24 cellular contexts compared by ENCODE assay signal in the genomic region with DNA sequence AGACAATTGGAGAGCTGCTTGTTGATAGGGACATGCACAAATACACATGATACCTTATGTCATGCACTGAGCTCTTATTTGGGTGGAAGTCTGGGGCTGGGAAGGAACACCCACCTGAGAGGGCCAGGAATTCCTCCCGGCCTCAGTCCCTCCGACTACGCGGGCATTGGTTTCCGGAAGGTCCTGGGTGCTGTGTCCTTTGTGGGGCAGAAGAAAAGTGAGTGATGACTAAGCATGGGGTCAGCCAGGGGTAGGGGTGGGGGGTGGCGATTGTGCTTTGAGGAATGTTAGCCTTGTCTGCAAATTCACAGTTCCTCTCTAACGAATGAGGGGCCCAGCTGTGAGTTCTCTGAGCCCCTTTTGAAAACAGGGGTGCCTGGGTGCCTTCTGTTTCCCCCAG. TPM values are rescaled to one million over a fixed set of nuclear protein-coding genes. Genes with fewer than 3 reads are reported as not detected.
A peak's percentile ranks its signal among the peaks of the same experiment; 100 is the strongest.
DNase-seq lines count a peak whose midpoint lies in the region; ATAC-seq and TF ChIP-seq lines count a peak whose summit lies in the region.
"Had no signal": no experiment of that assay in that cellular context is flagged by ENCODE, and none has a peak within 500 bp of the region (broad histone marks: within the 10 kb centered on the region; RNA-seq: fewer than 3 reads in every experiment).

No MANE protein-coding gene starts in this region.

- no peak overlapping the region for H3K9ac ChIP-seq in trophoblast cell (ENCODE audit: low read length)

- H3K79me1 ChIP-seq in trophoblast cell (ENCODE audit: low read length), result peaks cover 14% of the 10 kb centered on the region

- no peak overlapping the region for H4K12ac ChIP-seq in trophoblast cell (ENCODE audit: low read depth, low read length)

- no peak overlapping the region for H3K4me2 ChIP-seq in trophoblast cell (ENCODE audit: low read length)
- H3K4me2 ChIP-seq: PC-9 had no signal

- no peak overlapping the region for H4K8ac ChIP-seq in trophoblast cell (ENCODE audit: low read depth, low read length)

- H3K4me3 ChIP-seq in SJSA1, result no peak overlapping the region
- no peak overlapping the region for H3K4me3 ChIP-seq in fibroblast of mammary gland (ENCODE audit: control insufficient read depth, low read depth, low read length)
- H3K4me3 ChIP-seq in trophoblast cell (ENCODE audit: low read depth, low read length), result no peak overlapping the region
- H3K4me3 ChIP-seq: PC-9, prostate gland, upper lobe of left lung had no signal

- no peak for TF ChIP-seq CTCF in fibroblast of mammary gland (conservative IDR thresholded peaks at IDR 0.05; ENCODE audit: control insufficient read depth, insufficient read depth, low read depth, low read length)

- no peaks in the 10 kb centered on the region for H3K27me3 ChIP-seq in SJSA1 (replicated peaks)
- no peaks in the 10 kb centered on the region for H3K27me3 ChIP-seq in trophoblast cell (ENCODE audit: insufficient read depth, low read length)
- H3K27me3 ChIP-seq: upper lobe of left lung had no signal

- H3K23ac ChIP-seq in trophoblast cell (ENCODE audit: low read length), result no peak overlapping the region

- H2BK12ac ChIP-seq in trophoblast cell (ENCODE audit: low read length), result no peak overlapping the region

- H3K14ac ChIP-seq in trophoblast cell (ENCODE audit: low read length), result no peak overlapping the region

- H3K27ac ChIP-seq in SJSA1 (peak overlapping the region; percentile 79), trophoblast cell (ENCODE audit: low read depth, low read length) (no peak overlapping the region)
- H3K27ac ChIP-seq: PC-9, prostate gland, upper lobe of left lung had no signal

- H3K9me3 ChIP-seq in SJSA1 (replicated peaks) (no peaks in the 10 kb centered on the region), trophoblast cell (ENCODE audit: insufficient read depth, low read depth, low read length) (peaks cover 2% of the 10 kb centered on the region)
- H3K9me3 ChIP-seq: prostate gland, upper lobe of left lung had no signal

- no peak overlapping the region for H3K18ac ChIP-seq in trophoblast cell (ENCODE audit: low read length)

- no peak overlapping the region for H2AK5ac ChIP-seq in trophoblast cell (ENCODE audit: low read length)

- peak overlapping the region; percentile 22 for H4K91ac ChIP-seq in trophoblast cell (ENCODE audit: low read depth, low read length)

- H3K36me3 ChIP-seq in SJSA1 (no peaks in the 10 kb centered on the region), trophoblast cell (ENCODE audit: control insufficient read depth in 1 of 2, insufficient read depth in 2 of 2, low read length in 2 of 2) (no peaks in the 10 kb centered on the region)
- H3K36me3 ChIP-seq: prostate gland, upper lobe of left lung had no signal

- peaks cover 2% of the 10 kb centered on the region for H3K79me2 ChIP-seq in trophoblast cell (ENCODE audit: control insufficient read depth, insufficient read depth, low read length, poor library complexity)

- H3K4ac ChIP-seq in trophoblast cell (ENCODE audit: low read depth, low read length), result no peak overlapping the region

- H3K4me1 ChIP-seq in SJSA1 (replicated peaks), result peaks cover 53% of the 10 kb centered on the region
- H3K4me1 ChIP-seq in trophoblast cell (ENCODE audit: control insufficient read depth in 1 of 2, insufficient read depth in 2 of 2, low read length in 2 of 2), result peaks cover 11 to 19% of the 10 kb centered on the region in 2 experiments
- H3K4me1 ChIP-seq: prostate gland had no signal

- WGBS in trophoblast cell (ENCODE audit: extremely low coverage, insufficient coverage, insufficient read length), result no CpG with 5 or more reads among the region's 7 CpGs

- no peak overlapping the region for H2BK5ac ChIP-seq in trophoblast cell (ENCODE audit: low read depth, low read length, poor library complexity)

- H2AFZ ChIP-seq in trophoblast cell (ENCODE audit: insufficient read depth, low read length, poor library complexity), result no peak overlapping the region
- H2AFZ ChIP-seq: PC-9 had no signal

- ATAC-seq in GM18520 (IDR thresholded peaks at IDR 0.05; ENCODE audit: unreplicated experiment) (no peak), GM19452 (IDR thresholded peaks at IDR 0.05; ENCODE audit: unreplicated experiment) (no peak)
- no peak for ATAC-seq in stimulated activated naive CD8-positive, alpha-beta T cell treated with anti-CD3 and anti-CD28 coated beads, Interleukin-15, Interleukin-2, amounts not matched to agents 100 U/mL and 50 U/mL, for 24 hours
- ATAC-seq: esophagus mucosa, HCT116, left ventricle myocardium superior had no signal

- DNase-seq in GM03348 (ENCODE audit: low spot score), result peak; percentile 41
- peak; percentile 71 to 86 for DNase-seq in SJSA1 (ENCODE audit: low read depth in 1 of 2, low spot score in 2 of 2)
- DNase-seq in fibroblast of mammary gland (ENCODE audit: low read depth), result peak; percentile 14
- DNase-seq in trophoblast cell, result no peak
- no peak for DNase-seq in stimulated activated naive CD8-positive, alpha-beta T cell treated with anti-CD3 and anti-CD28 coated beads, Interleukin-15, Interleukin-2, amounts not matched to agents 100 U/mL and 50 U/mL, for 24 hours
- no peak for DNase-seq in NCI-H1694 treated with DMSO at 0.1 percent for 48 hours (lab: John Stamatoyannopoulos, UW)
- DNase-seq: activated B cell treated with CpG ODN at 0.5 μM for 24 hours; activated CD4-positive, alpha-beta memory T cell treated with anti-CD3 and anti-CD28 coated beads for 36 hours; amygdala; CD8-positive, alpha-beta memory T cell; DMS79; effector CD4-positive, alpha-beta T cell; left ventricle myocardium superior; NCI-H187; NCI-H226; NCI-H82; small intestine; upper lobe of left lung had no signal

- no peak overlapping the region for H2BK120ac ChIP-seq in trophoblast cell (ENCODE audit: insufficient read depth, low read length, poor library complexity)

RNA-seq across cellular contexts. Expression of a gene that starts 0.8 kb away (rescaled TPM):
- total RNA-seq in SJSA1 (2014; rRNA removed; shearing (Covaris generic)), result 0.56 and 1.2 TPM in 2 replicates
- polyA plus RNA-seq in trophoblast cell (2013), result not detected in 2 replicates
- total RNA-seq: activated B cell treated with CpG ODN at 0.5 μM for 24 hours; CD8-positive, alpha-beta memory T cell; esophagus mucosa; left ventricle myocardium superior; PC-9; prostate gland; upper lobe of left lung had no signal
- polyA plus RNA-seq: small intestine had no signal

RNA-seq across cellular contexts. Expression of a gene that starts 21.7 kb away (rescaled TPM):
- 0.08 TPM in 1 of 2 replicates, not detected in the other for total RNA-seq in SJSA1 (2014; rRNA removed; shearing (Covaris generic))
- polyA plus RNA-seq in trophoblast cell (2013), result 1.5 and 1.6 TPM in 2 replicates
- total RNA-seq: PC-9 had no signal

RNA-seq across cellular contexts. Expression of a gene that starts 45.5 kb away (rescaled TPM):
- 30.8 and 38.2 TPM in 2 replicates for total RNA-seq in SJSA1 (2014; rRNA removed; shearing (Covaris generic))
- polyA plus RNA-seq in trophoblast cell (2013), result 65.5 and 68.0 TPM in 2 replicates

Comparison
In these comparisons a context has a peak if more than half of its experiments do, and no peak if none do; other contexts are left out.
1. DNase-seq: peak in GM03348 (single experiment), SJSA1 (2 of 2) and fibroblast of mammary gland (single experiment); none in trophoblast cell (0 of 2), stimulated activated naive CD8-positive, alpha-beta T cell treated with anti-CD3 and anti-CD28 coated beads, Interleukin-15, Interleukin-2, amounts not matched to agents 100 U/mL and 50 U/mL, for 24 hours (single experiment) and NCI-H1694 treated with DMSO at 0.1 percent for 48 hours (single experiment).